ENCODE assay signal across 14 cellular contexts in genomic region chr6:151647871-151648639, GRCh38.
DNase-seq lines count a peak whose midpoint lies in the region; FAIRE-seq and TF ChIP-seq lines count a peak whose summit lies in the region.
"Had no signal": no experiment of that assay in that cellular context is flagged by ENCODE, and none has a peak within 500 bp of the region (broad histone marks: within the 10 kb centered on the region; RNA-seq: fewer than 3 reads in every experiment).

No MANE protein-coding gene starts in this region.

- H3K4me1 ChIP-seq in H1 (replicated peaks in 1 of 4; ENCODE audit: control insufficient read depth in 3 of 4, insufficient read depth in 4 of 4, low read length in 3 of 4), result peaks cover 0 to 4% (median 3%) of the 10 kb centered on the region in 4 experiments; a peak in 5 of 7 replicates
- H3K4me1 ChIP-seq: stomach had no signal

- CTCF ChIA-PET in H1 (lab: Charles Lee; ENCODE audit: partially characterized antibody), result interaction anchor here (0.6 to 2.1 kb wide), 31 partner anchors 9 to 675 kb away, joined by 3 to 9 read pairs (median 3); no protein-coding TSS in a partner anchor

- H3K18ac ChIP-seq in H1 (ENCODE audit: extremely low read depth, low read length), result no peak overlapping the region

- peak overlapping the region; percentile 97 for H2AFZ ChIP-seq in H1 (ENCODE audit: low read length)

- POLR2A ChIA-PET in H1 (lab: Charles Lee; ENCODE audit: partially characterized antibody), result interaction anchor here (0.6 to 0.8 kb wide), 2 partner anchors 25 to 31 kb away, joined by 3 read pairs; no protein-coding TSS in a partner anchor

- H2BK5ac ChIP-seq in H1 (ENCODE audit: low read depth, low read length), result no peak overlapping the region

- H3K56ac ChIP-seq in H1 (replicated peaks; ENCODE audit: insufficient read length, low read depth, low read length), result no peak overlapping the region

- intact Hi-C loops in posterior vena cava (cut with DNase I), result no loop called here

- H3K4me2 ChIP-seq in H1 (ENCODE audit: insufficient read depth in 1 of 2, low read depth in 2 of 2, low read length in 2 of 2), result peak overlapping the region in 1 of 2 experiments; percentile 29; a peak in 1 of 4 replicates

- H2BK15ac ChIP-seq in H1 (ENCODE audit: low read length), result no peak overlapping the region

- no peaks in the 10 kb centered on the region for H3K36me3 ChIP-seq in H1 (ENCODE audit: control insufficient read depth in 2 of 4, insufficient read depth in 4 of 4, low read length in 3 of 4)
- H3K36me3 ChIP-seq: stomach had no signal

- H3K79me2 ChIP-seq in H1 (ENCODE audit: control insufficient read depth in 1 of 2, insufficient read depth in 2 of 2, low read length in 2 of 2), result no peaks in the 10 kb centered on the region

- no peak overlapping the region for H3K4ac ChIP-seq in H1 (replicated peaks; ENCODE audit: insufficient read length, low read depth, low read length)

- no peaks in the 10 kb centered on the region for H3K9me3 ChIP-seq in H1 (ENCODE audit: insufficient read depth in 2 of 2, low read depth in 1 of 2, low read length in 1 of 2)
- H3K9me3 ChIP-seq: stomach had no signal

- no peaks in the 10 kb centered on the region for H3K79me1 ChIP-seq in H1 (ENCODE audit: low read depth, low read length)

- peak overlapping the region; percentile 13 for H4K5ac ChIP-seq in H1 (ENCODE audit: insufficient read length, low read depth, low read length)

- no peak overlapping the region for H3K27ac ChIP-seq in H1 (ENCODE audit: low read depth, low read length)
- H3K27ac ChIP-seq: stomach had no signal

- no peak overlapping the region for H3K14ac ChIP-seq in H1 (ENCODE audit: insufficient read length)

- no peak overlapping the region for H3K23ac ChIP-seq in H1 (ENCODE audit: insufficient read length)

- peak overlapping the region; percentile 15 for H4K91ac ChIP-seq in H1 (replicated peaks; ENCODE audit: insufficient read length, low read length)

- WGBS in H1 (ENCODE audit: extremely low coverage in 1 of 2, insufficient coverage in 1 of 2, insufficient read length in 1 of 2, insufficient replicate concordance in 2 of 2, low coverage in 1 of 2, low lambda C conversion rate in 2 of 2, missing lambda C conversion rate in 1 of 2), 2 experiments, result 55% methylated on average over 13 of the region's 14 CpGs; no CpG with 5 or more reads in 1 of the 2 experiments

- FAIRE-seq in H1 (lab: Jason Lieb, UNC), result peak; percentile 7
- FAIRE-seq: A204.1, GM18507 had no signal

- no peak overlapping the region for H3K4me3 ChIP-seq in H1 (ENCODE audit: extremely low read depth in 1 of 4, insufficient read depth in 2 of 4, low read depth in 3 of 4, low read length in 4 of 4)
- H3K4me3 ChIP-seq in retinal pigment epithelial cell (ENCODE audit: low read length), result no peak overlapping the region
- H3K4me3 ChIP-seq: stomach had no signal

- H4K8ac ChIP-seq in H1 (ENCODE audit: extremely low read depth, insufficient read depth, low read length), result peak overlapping the region; percentile 88

- H4K20me1 ChIP-seq in H1 (replicated peaks in 1 of 2; ENCODE audit: control insufficient read depth in 1 of 2, insufficient read depth in 2 of 2, low read length in 2 of 2), result no peaks in the 10 kb centered on the region

- no peaks in the 10 kb centered on the region for H3K27me3 ChIP-seq in H1 (replicated peaks in 1 of 4; ENCODE audit: control insufficient read depth in 3 of 4, extremely low read depth in 1 of 4, insufficient read depth in 3 of 4, low read length in 3 of 4)
- H3K27me3 ChIP-seq: stomach had no signal

- peak; percentile 72 to 88 (median 76) for TF ChIP-seq CTCF in H1 (IDR thresholded peaks at IDR 0.05; ENCODE audit: control extremely low read depth in 1 of 3, insufficient read depth in 1 of 3, low read depth in 1 of 3, low read length in 3 of 3)
- TF ChIP-seq CTCF in retinal pigment epithelial cell (conservative IDR thresholded peaks at IDR 0.05; ENCODE audit: low read depth, low read length), result peak; percentile 39

- H2BK12ac ChIP-seq in H1 (ENCODE audit: low read depth, low read length), result no peak overlapping the region

- TF ChIP-seq RAD21 in H1 (IDR thresholded peaks at IDR 0.05 in 1 of 2, conservative IDR thresholded peaks at IDR 0.05 in 1 of 2; ENCODE audit: low read depth in 2 of 2, low read length in 2 of 2), result peak; percentile 54 to 70; a peak in 3 of 4 replicates

- TF ChIP-seq POLR2A in H1 (IDR thresholded peaks at IDR 0.05; ENCODE audit: control extremely low read depth in 1 of 2, low read depth in 2 of 2, low read length in 2 of 2), result no peak

- H2AK5ac ChIP-seq in H1 (ENCODE audit: low read depth, low read length), result 0 out of 2 replicates have a peak overlapping the region, but pooled peaks have one; percentile 66

- H3K23me2 ChIP-seq in H1 (ENCODE audit: low read depth, low read length), result no peaks in the 10 kb centered on the region

- peak overlapping the region; percentile 83 for H2BK120ac ChIP-seq in H1 (replicated peaks; ENCODE audit: low read depth, low read length)

- no peak for TF ChIP-seq EP300 in H1 (IDR thresholded peaks at IDR 0.05; ENCODE audit: borderline replicate concordance in 1 of 2, low read depth in 2 of 2, low read length in 2 of 2)

- peak; percentile 36 for DNase-seq in activated CD4-positive, alpha-beta T cell treated with anti-CD3 and anti-CD28 coated beads for 48 hours
- no peak for DNase-seq in activated CD4-positive, alpha-beta T cell treated with anti-CD3 and anti-CD28 coated beads, Interleukin-2, amount 50 U/mL, for 4 hours
- DNase-seq in NCI-H82 (lab: John Stamatoyannopoulos, UW) (peak; percentile 65), H1 (ENCODE audit: low read depth in 1 of 2, low spot score in 2 of 2) (peak; percentile 61 to 91), retinal pigment epithelial cell (ENCODE audit: low read depth) (no peak), posterior vena cava (ENCODE audit: low spot score) (no peak), midbrain (lab: John Stamatoyannopoulos, UW) (no peak), pons (ENCODE audit: low spot score) (no peak)
- DNase-seq: IMR-90, left ventricle myocardium superior, OCI-M1, stomach had no signal

- H2BK20ac ChIP-seq in H1 (ENCODE audit: low read length), result no peak overlapping the region

- H3K9ac ChIP-seq in H1 (replicated peaks in 1 of 4; ENCODE audit: extremely low read depth in 1 of 4, low read depth in 3 of 4, low read length in 3 of 4), result no peak overlapping the region

TF ChIP-seq in H1, 55 proteins besides CTCF, POLR2A, EP300 and RAD21 (continues in another document):
- TF ChIP-seq CHD2 (IDR thresholded peaks at IDR 0.05; ENCODE audit: low read length), result 0 out of 2 replicates have a peak, but pooled peaks have one; percentile 36
- no peak for TF ChIP-seq SP2 (IDR thresholded peaks at IDR 0.05; ENCODE audit: low read length)
- no peak for TF ChIP-seq BACH1 (IDR thresholded peaks at IDR 0.05; ENCODE audit: low read length)
- no peak for TF ChIP-seq ATF2 (IDR thresholded peaks at IDR 0.05; ENCODE audit: low read length)
- no peak for TF ChIP-seq E2F6 (IDR thresholded peaks at IDR 0.05)
- no peak for TF ChIP-seq RFX5 (IDR thresholded peaks at IDR 0.05; ENCODE audit: borderline replicate concordance, low read depth, low read length)
- TF ChIP-seq NANOG (IDR thresholded peaks at IDR 0.05; ENCODE audit: insufficient read depth, low read depth, low read length, poor library complexity, severe bottlenecking), result no peak
- no peak for TF ChIP-seq SIX5 (IDR thresholded peaks at IDR 0.05; ENCODE audit: low read depth, low read length)
- TF ChIP-seq YY1 (IDR thresholded peaks at IDR 0.05; ENCODE audit: low read depth, low read length), result peak; percentile 60

Comparison
In these comparisons a context has a peak if more than half of its experiments do, and no peak if none do; other contexts are left out.
1. DNase-seq: peak in activated CD4-positive, alpha-beta T cell treated with anti-CD3 and anti-CD28 coated beads for 48 hours (single experiment), NCI-H82 (single experiment) and H1 (2 of 2); none in activated CD4-positive, alpha-beta T cell treated with anti-CD3 and anti-CD28 coated beads, Interleukin-2, amount 50 U/mL, for 4 hours (0 of 2), retinal pigment epithelial cell (single experiment), posterior vena cava (single experiment), midbrain (single experiment) and pons (single experiment).